19 cellular contexts compared by ENCODE assay signal in genomic region chr6:121413831-121414368, GRCh38. TPM values are rescaled to one million over a fixed set of nuclear protein-coding genes. Genes with fewer than 3 reads are reported as not detected.
DNase-seq lines count a peak whose midpoint lies in the region; ATAC-seq and TF ChIP-seq lines count a peak whose summit lies in the region.
"Had no signal": no experiment of that assay in that cellular context is flagged by ENCODE, and none has a peak within 500 bp of the region (broad histone marks: within the 10 kb centered on the region; RNA-seq: fewer than 3 reads in every experiment).

No MANE protein-coding gene starts in this region.

- intact Hi-C loops in left cardiac atrium (cut with DNase I) (no loop called here), heart left ventricle (cut with DNase I) (no loop called here)

- H3K36me3 ChIP-seq in heart left ventricle: no peaks in the 10 kb centered on the region
- no peaks in the 10 kb centered on the region for H3K36me3 ChIP-seq in hepatocyte (replicated peaks; ENCODE audit: insufficient read depth, low read depth)
- H3K36me3 ChIP-seq: BLaER1, Peyer's patch had no signal

- no peaks in the 10 kb centered on the region for H3K4me1 ChIP-seq in heart left ventricle
- no peaks in the 10 kb centered on the region for H3K4me1 ChIP-seq in hepatocyte (ENCODE audit: insufficient read depth)
- H3K4me1 ChIP-seq: BLaER1, Peyer's patch had no signal

- H3K27me3 ChIP-seq in heart left ventricle: no peaks in the 10 kb centered on the region
- no peaks in the 10 kb centered on the region for H3K27me3 ChIP-seq in hepatocyte
- H3K27me3 ChIP-seq: BLaER1, Peyer's patch had no signal

- DNase-seq in left cardiac atrium (no peak), heart left ventricle (no peak), dedifferentiated amniotic fluid mesenchymal stem cell (ENCODE audit: extremely low spot score) (peak; percentile 45), iris pigment epithelial cell (ENCODE audit: low read depth) (peak; percentile 20), hepatocyte (ENCODE audit: low spot score) (no peak), SKM-1 treated with dmso at 0.1 percent for 144 hours (lab: John Stamatoyannopoulos, UW; ENCODE audit: unreplicated experiment) (no peak)
- DNase-seq: 8988T; CD8-positive, alpha-beta memory T cell; GF-D8; KG1; NCI-H1092 treated with DMSO at 0.1 percent for 48 hours; NCI-H1930; NCI-H2171; NCI-H774; Peyer's patch had no signal

- no peaks in the 10 kb centered on the region for H4K20me1 ChIP-seq in hepatocyte (ENCODE audit: insufficient read depth, poor library complexity, severe bottlenecking)
- H4K20me1 ChIP-seq: BLaER1 had no signal

- no peak overlapping the region for H3K27ac ChIP-seq in heart left ventricle
- H3K27ac ChIP-seq in hepatocyte: no peak overlapping the region
- H3K27ac ChIP-seq: BLaER1, Peyer's patch had no signal

- H3K79me2 ChIP-seq in hepatocyte: no peaks in the 10 kb centered on the region

- no peaks in the 10 kb centered on the region for H3K9me2 ChIP-seq in hepatocyte (replicated peaks; ENCODE audit: insufficient read depth)

- no peak overlapping the region for H3K4me2 ChIP-seq in hepatocyte
- H3K4me2 ChIP-seq: BLaER1 had no signal

- H3K4me3 ChIP-seq in heart left ventricle (no peak overlapping the region), hepatocyte (no peak overlapping the region)
- H3K4me3 ChIP-seq: BLaER1, Peyer's patch had no signal

- peaks cover 0 to 9% (median 0%) of the 10 kb centered on the region in 12 donors for H3K9me3 ChIP-seq in heart left ventricle
- H3K9me3 ChIP-seq in hepatocyte (ENCODE audit: low read depth): no peaks in the 10 kb centered on the region
- H3K9me3 ChIP-seq: BLaER1, Peyer's patch had no signal

- no peak for TF ChIP-seq POLR2A in heart left ventricle (IDR thresholded peaks at IDR 0.05)

- no peak overlapping the region for H2AFZ ChIP-seq in hepatocyte

- no peak for TF ChIP-seq CTCF in heart left ventricle (IDR thresholded peaks at IDR 0.05)
- TF ChIP-seq CTCF in hepatocyte (IDR thresholded peaks at IDR 0.05; ENCODE audit: poor library complexity): no peak

- WGBS in heart left ventricle, 4 donors: 81 to 85% (median 82%) methylated on average over 4 of the region's 4 CpGs
- whole genome bisulfite sequencing in hepatocyte (ENCODE audit: low lambda C conversion rate, missing lambda C conversion rate): 61% methylated on average over 4 of the region's 4 CpGs

- peak; percentile 47 to 71 for ATAC-seq in left cardiac atrium
- no peak for ATAC-seq in heart left ventricle
- ATAC-seq in GM21528 (IDR thresholded peaks at IDR 0.05; ENCODE audit: low FRiP score, unreplicated experiment): no peak
- no peak for ATAC-seq in GM19328 (IDR thresholded peaks at IDR 0.05; ENCODE audit: unreplicated experiment)

RNA-seq across cellular contexts. Expression of gene GJA1, which starts 21.5 kb away (rescaled TPM):
- total RNA-seq in left cardiac atrium (100 to 1,000 TPM; 160 to 218 TPM), heart left ventricle (100 to 1,000 TPM; 158 to 404 (median 233) TPM), hepatocyte (248 and 266 TPM in 2 replicates)
- polyA plus RNA-seq in heart left ventricle (100 to 1,000 TPM; 103 to 121 TPM), hepatocyte (86.0 and 91.5 TPM in 2 replicates)
- total RNA-seq: CD8-positive, alpha-beta memory T cell; MCF 10A had no signal
- polyA plus RNA-seq: CD8-positive, alpha-beta memory T cell had no signal

Comparison
In these comparisons a context has a peak if more than half of its experiments do, and no peak if none do; other contexts are left out.
1. ATAC-seq: peak in left cardiac atrium (2 of 2); none in heart left ventricle (0 of 4), GM21528 (single experiment) and GM19328 (single experiment).
2. DNase-seq: peak in dedifferentiated amniotic fluid mesenchymal stem cell (single experiment) and iris pigment epithelial cell (single experiment); none in left cardiac atrium (single experiment), heart left ventricle (0 of 5), hepatocyte (single experiment) and SKM-1 treated with dmso at 0.1 percent for 144 hours (single experiment).